ENCODE assay signal across 16 cellular contexts in genomic region chr18:73151086-73151485, GRCh38.
A peak's percentile ranks its signal among the peaks of the same experiment; 100 is the strongest.
DNase-seq lines count a peak whose midpoint lies in the region; TF ChIP-seq lines count a peak whose summit lies in the region.
"Had no signal": no experiment of that assay in that cellular context is flagged by ENCODE, and none has a peak within 500 bp of the region (broad histone marks: within the 10 kb centered on the region; RNA-seq: fewer than 3 reads in every experiment).

No MANE protein-coding gene starts in this region.

- CTCF ChIA-PET in AG04450 (lab: Charles Lee) = interaction anchor here (1.8 to 2.0 kb wide), 2 partner anchors 14 to 15 kb away, joined by 7 read pairs; no protein-coding TSS in a partner anchor

- H3K36me3 ChIP-seq in WERI-Rb-1 = no peaks in the 10 kb centered on the region

- no peak for TF ChIP-seq CTCF in AG04450 (IDR thresholded peaks at IDR 0.05; ENCODE audit: low read depth, low read length)
- no peak for TF ChIP-seq CTCF in HFFc6 (IDR thresholded peaks at IDR 0.05)
- no peak for TF ChIP-seq CTCF in WERI-Rb-1 (IDR thresholded peaks at IDR 0.05; ENCODE audit: low read depth, low read length)

- H3K9me3 ChIP-seq in AG04450 (ENCODE audit: control insufficient read depth, insufficient read depth, low read length) (no peaks in the 10 kb centered on the region), WERI-Rb-1 (ENCODE audit: severe bottlenecking) (no peaks in the 10 kb centered on the region)

- POLR2A ChIA-PET in AG04450 (lab: Yijun Ruan, JAX) = interaction anchor here (1.3 kb wide), 1 partner anchor 27 kb away, joined by 3 read pairs; no protein-coding TSS in a partner anchor

- H3K27ac Mint-ChIP-seq in HFFc6 = peak overlapping the region; percentile 10; the same call in 1 of the 2 replicates
- H3K27ac Mint-ChIP-seq: B cell; CD4-positive, alpha-beta T cell had no signal

- H3K4me3 ChIP-seq in AG04450 (ENCODE audit: low read depth, low read length) (no peak overlapping the region), WERI-Rb-1 (ENCODE audit: low read depth, low read length) (no peak overlapping the region)

- H3K9me3 Mint-ChIP-seq in HFFc6 = no peaks in the 10 kb centered on the region

- in situ Hi-C loops in G401 (cut with HindIII; ENCODE audit: low sequenced_read_pairs) = no loop called here

- no peak overlapping the region for H3K27ac ChIP-seq in AG04450 (ENCODE audit: low read depth, low read length)
- H3K27ac ChIP-seq in WERI-Rb-1 = no peak overlapping the region
- H3K27ac ChIP-seq: 22Rv1, KMS-11 had no signal

- H3K4me3 Mint-ChIP-seq in HFFc6 = no peak overlapping the region
- H3K4me3 Mint-ChIP-seq: B cell; CD4-positive, alpha-beta T cell had no signal

- H3K4me1 Mint-ChIP-seq in HFFc6 (ENCODE audit: low read depth) = peaks cover 26% of the 10 kb centered on the region
- H3K4me1 Mint-ChIP-seq: B cell had no signal

- peak; percentile 33 for DNase-seq in AG04450 (ENCODE audit: low read depth, low spot score)
- peak; percentile 17 for DNase-seq in HFFc6
- peak; percentile 20 for DNase-seq in amniotic stem cell (lab: John Stamatoyannopoulos, UW)
- peak; percentile 35 for DNase-seq in foreskin melanocyte
- no peak for DNase-seq in WERI-Rb-1
- DNase-seq in NK-92 (lab: John Stamatoyannopoulos, UW; ENCODE audit: unreplicated experiment) = no peak
- no peak for DNase-seq in NCI-H2081 (lab: John Stamatoyannopoulos, UW)
- no peak for DNase-seq in G401 (ENCODE audit: low spot score)
- DNase-seq: C1 segment of cervical spinal cord; Calu3; CD4-positive, alpha-beta T cell; DMS79; HCEC 1CT had no signal

- H3K27me3 ChIP-seq in AG04450 (ENCODE audit: control insufficient read depth, insufficient read depth, low read length) (no peaks in the 10 kb centered on the region), WERI-Rb-1 (ENCODE audit: insufficient read depth, low read depth, severe bottlenecking) (no peaks in the 10 kb centered on the region)

- no peaks in the 10 kb centered on the region for H3K27me3 Mint-ChIP-seq in HFFc6 (ENCODE audit: insufficient read depth)
- H3K27me3 Mint-ChIP-seq: B cell; CD4-positive, alpha-beta T cell had no signal

- H3K36me3 Mint-ChIP-seq in HFFc6 (ENCODE audit: low read depth) = no peaks in the 10 kb centered on the region; the same call in 1 of the 2 replicates

Comparison
In these comparisons a context has a peak if more than half of its experiments do, and no peak if none do; other contexts are left out.
1. DNase-seq: peak in AG04450 (single experiment), HFFc6 (single experiment), amniotic stem cell (single experiment) and foreskin melanocyte (single experiment); none in WERI-Rb-1 (single experiment), NK-92 (single experiment), NCI-H2081 (0 of 2) and G401 (single experiment).